8 cellular contexts compared by ENCODE assay signal in genomic region chr20:18138266-18138582, GRCh38. TPM values are rescaled to one million over a fixed set of nuclear protein-coding genes. Genes with fewer than 3 reads are reported as not detected.
DNase-seq lines count a peak whose midpoint lies in the region; ATAC-seq and TF ChIP-seq lines count a peak whose summit lies in the region.

No MANE protein-coding gene starts in this region.

- H3K36me3 ChIP-seq in tibial nerve = peaks cover 0 to 10% (median 0%) of the 10 kb centered on the region in 3 donors

- no peaks in the 10 kb centered on the region for H3K9me3 ChIP-seq in tibial nerve

- no peaks in the 10 kb centered on the region for H3K27me3 Mint-ChIP-seq in activated naive CD8-positive, alpha-beta T cell treated with anti-CD3 and anti-CD28 coated beads, Interleukin-2, amount 50 U/mL, for 24 hours

- TF ChIP-seq EP300 in tibial nerve (IDR thresholded peaks at IDR 0.05) = no peak

- TF ChIP-seq POLR2A in tibial nerve (IDR thresholded peaks at IDR 0.05) = no peak

- no peaks in the 10 kb centered on the region for H3K27me3 ChIP-seq in tibial nerve

- peak overlapping the region; percentile 72 to 93 (median 88) for H3K27ac ChIP-seq in tibial nerve

- intact Hi-C loops in left colon (cut with DNase I, micrococcal nuclease) = no loop called here

- no peak for TF ChIP-seq CTCF in tibial nerve (IDR thresholded peaks at IDR 0.05)

- no peaks in the 10 kb centered on the region for H3K9me3 Mint-ChIP-seq in activated naive CD8-positive, alpha-beta T cell treated with anti-CD3 and anti-CD28 coated beads, Interleukin-2, amount 50 U/mL, for 24 hours

- 0 to 1% methylated on average over 8 to 15 of the region's 15 CpGs for WGBS in tibial nerve, 2 donors

- ATAC-seq in GM18517 (IDR thresholded peaks at IDR 0.05; ENCODE audit: unreplicated experiment) (peak; percentile 36), HG03135 (IDR thresholded peaks at IDR 0.05; ENCODE audit: unreplicated experiment) (peak; percentile 33), left colon (peak; percentile 39), HG02840 (IDR thresholded peaks at IDR 0.05; ENCODE audit: low FRiP score, unreplicated experiment) (no peak)
- ATAC-seq in activated naive CD8-positive, alpha-beta T cell treated with anti-CD3 and anti-CD28 coated beads, Interleukin-2, amount 50 U/mL, for 24 hours = peak; percentile 35

- H3K36me3 Mint-ChIP-seq in activated naive CD8-positive, alpha-beta T cell treated with anti-CD3 and anti-CD28 coated beads, Interleukin-2, amount 50 U/mL, for 24 hours (ENCODE audit: low read depth) = peaks cover 16% of the 10 kb centered on the region

- H3K27ac Mint-ChIP-seq in activated naive CD8-positive, alpha-beta T cell treated with anti-CD3 and anti-CD28 coated beads, Interleukin-2, amount 50 U/mL, for 24 hours = peak overlapping the region; percentile 86

- H3K4me1 Mint-ChIP-seq in activated naive CD8-positive, alpha-beta T cell treated with anti-CD3 and anti-CD28 coated beads, Interleukin-2, amount 50 U/mL, for 24 hours = peaks cover 41% of the 10 kb centered on the region

- H3K4me3 Mint-ChIP-seq in activated naive CD8-positive, alpha-beta T cell treated with anti-CD3 and anti-CD28 coated beads, Interleukin-2, amount 50 U/mL, for 24 hours = peak overlapping the region; percentile 84

- DNase-seq in activated naive CD8-positive, alpha-beta T cell treated with anti-CD3 and anti-CD28 coated beads, Interleukin-2, amount 50 U/mL, for 24 hours = no peak
- no peak for DNase-seq in left colon
- no peak for DNase-seq in tibial nerve (ENCODE audit: low spot score in 2 of 2)
- no peak for DNase-seq in NCI-H510A (lab: John Stamatoyannopoulos, UW)
- no peak for DNase-seq in NCI-H2171 treated with DMSO at 0.1 percent for 48 hours (lab: John Stamatoyannopoulos, UW)

- peaks cover 0 to 35% (median 14%) of the 10 kb centered on the region in 4 donors for H3K4me1 ChIP-seq in tibial nerve

- H3K4me3 ChIP-seq in tibial nerve = peak overlapping the region; percentile 63 to 89 (median 75)

RNA-seq across cellular contexts. Expression of gene KAT14, which starts 0.6 kb away (rescaled TPM):
- 10 to 100 TPM; 11.6 to 16.8 TPM for total RNA-seq in left colon
- total RNA-seq in tibial nerve = 10 to 100 TPM; 12.2 to 13.8 (median 13.3) TPM

RNA-seq across cellular contexts. Expression of gene PET117, which starts 0.6 kb away (rescaled TPM):
- total RNA-seq in left colon (10 to 100 TPM; 14.8 to 16.8 TPM), tibial nerve (10 to 100 TPM in 2 of 4 donors, 1 to 10 TPM in 2; 5.1 to 17.4 (median 11.0) TPM)
